In the genomic region with DNA sequence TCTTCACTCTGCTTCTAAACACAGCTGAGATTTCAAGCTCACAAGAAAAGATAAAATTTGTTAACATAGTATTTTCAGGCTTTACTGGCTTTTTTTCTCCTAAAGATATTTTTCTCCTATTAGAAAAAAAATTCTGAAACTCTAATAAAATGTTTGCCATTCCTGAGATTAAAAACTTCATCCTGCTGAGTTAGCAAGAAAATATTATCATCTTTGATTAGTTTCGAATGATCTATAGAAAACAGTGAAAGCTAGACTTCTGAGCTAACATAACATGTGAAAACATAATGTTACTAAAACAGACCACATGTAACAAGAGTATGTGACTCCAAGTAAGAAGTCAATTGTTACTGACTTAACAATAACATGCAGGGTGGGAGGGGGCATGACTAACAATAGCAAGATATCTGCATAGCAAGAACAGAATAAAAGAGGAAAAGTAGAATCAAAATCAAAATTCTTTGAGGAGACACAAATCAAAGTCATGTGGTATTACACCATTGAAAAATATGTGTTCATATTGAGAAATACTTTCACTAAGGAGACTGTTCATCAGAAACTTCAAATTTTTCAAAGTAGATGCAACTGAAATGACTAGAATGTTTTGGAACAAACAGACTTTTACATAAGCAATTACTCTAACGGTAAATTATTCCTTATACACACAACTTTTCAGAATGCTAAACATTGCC, we compare ENCODE assay signal across 24 cellular contexts. TPM values are rescaled to one million over a fixed set of nuclear protein-coding genes. Genes with fewer than 3 reads are reported as not detected.
DNase-seq lines count a peak whose midpoint lies in the region; ATAC-seq and TF ChIP-seq lines count a peak whose summit lies in the region.
"Had no signal": no experiment of that assay in that cellular context is flagged by ENCODE, and none has a peak within 500 bp of the region (broad histone marks: within the 10 kb centered on the region; RNA-seq: fewer than 3 reads in every experiment).

No MANE protein-coding gene starts in this region.

- peaks cover 44% of the 10 kb centered on the region for H3K4me1 ChIP-seq in GM23338 (ENCODE audit: insufficient read depth)
- H3K4me1 ChIP-seq: stomach, transverse colon had no signal

- no peaks in the 10 kb centered on the region for H3K27me3 Mint-ChIP-seq in GM23338 (ENCODE audit: insufficient read depth, low read depth, poor library complexity)
- H3K27me3 Mint-ChIP-seq: activated T-cell treated with anti-CD3 and anti-CD28 coated beads, Interleukin-2, amount 50 U/mL, for 24 hours had no signal

- H3K27ac Mint-ChIP-seq in GM23338, result peak overlapping the region; percentile 87; the same call in 1 of the 2 replicates
- H3K27ac Mint-ChIP-seq: activated CD8-positive, alpha-beta T cell treated with anti-CD3 and anti-CD28 coated beads, Interleukin-2, amount 10 ng/mL, durations not matched to agents 7 days and 5 days; activated naive CD4-positive, alpha-beta T cell treated with anti-CD3 and anti-CD28 coated beads for 36 hours; activated T-cell treated with anti-CD3 and anti-CD28 coated beads, Interleukin-2, amount 50 U/mL, for 24 hours had no signal

- peaks cover 45% of the 10 kb centered on the region for H3K4me1 Mint-ChIP-seq in GM23338

- in situ Hi-C loops in brain microvascular endothelial cell (cut with HindIII; ENCODE audit: low pct_ligation_motif_present, low sequenced_read_pairs), result no loop called here

- H3K36me3 ChIP-seq in GM23338 (ENCODE audit: insufficient read depth) (0 out of 2 replicates have a peak, but pooled peaks cover 4% of the 10 kb centered on the region), brain microvascular endothelial cell (replicated peaks) (peaks cover 4% of the 10 kb centered on the region)

- H3K9me2 ChIP-seq in GM23338 (ENCODE audit: insufficient read depth), result no peaks in the 10 kb centered on the region

- H3F3A ChIP-seq in GM23338 (replicated peaks; ENCODE audit: low read depth), result no peaks in the 10 kb centered on the region

- H3K27me3 ChIP-seq in GM23338 (ENCODE audit: insufficient read depth) (no peaks in the 10 kb centered on the region), brain microvascular endothelial cell (replicated peaks) (no peaks in the 10 kb centered on the region)
- H3K27me3 ChIP-seq: stomach, transverse colon had no signal

- peaks cover 12% of the 10 kb centered on the region; the same call in 2 of the 3 replicates for H3K36me3 Mint-ChIP-seq in GM23338 (ENCODE audit: low read depth)

- H3K4me2 ChIP-seq in GM23338, result peak overlapping the region; percentile 3; the same call in 1 of the 2 replicates

- no peak overlapping the region for H3K27ac ChIP-seq in GM23338 (ENCODE audit: low read depth)
- H3K27ac ChIP-seq in brain microvascular endothelial cell, result no peak overlapping the region
- H3K27ac ChIP-seq: C4-2B, epithelial cell of prostate, RWPE1, stomach, transverse colon had no signal

- H3K79me2 ChIP-seq in GM23338 (replicated peaks; ENCODE audit: insufficient read depth), result peaks cover 13% of the 10 kb centered on the region; the same call in 1 of the 2 replicates

- peak; percentile 5 for DNase-seq in AG09309 (ENCODE audit: low read depth)
- peak; percentile 25 for DNase-seq in GM23338 (ENCODE audit: low spot score)
- peak; percentile 33 for DNase-seq in brain microvascular endothelial cell
- peak; percentile 11 for DNase-seq in fibroblast of villous mesenchyme (ENCODE audit: low read depth)
- DNase-seq in stimulated activated naive CD4-positive, alpha-beta T cell (lab: John Stamatoyannopoulos, UW), result no peak
- no peak for DNase-seq in NCI-H774 (lab: John Stamatoyannopoulos, UW)
- DNase-seq in SK-N-DZ (ENCODE audit: low spot score), result no peak
- no peak for DNase-seq in stimulated activated CD4-positive, alpha-beta T cell treated with anti-CD3 and anti-CD28 coated beads, Interleukin-4, amount 100 ng/mL, for 24 hours
- DNase-seq: activated CD4-positive, CD25-positive, alpha-beta regulatory T cell; activated CD8-positive, alpha-beta T cell treated with anti-CD3 and anti-CD28 coated beads, Interleukin-2, amount 10 ng/mL, durations not matched to agents 7 days and 5 days; activated naive CD4-positive, alpha-beta T cell treated with anti-CD3 and anti-CD28 coated beads for 36 hours; activated T-cell treated with anti-CD3 and anti-CD28 coated beads, Interleukin-2, amount 50 U/mL, for 24 hours; caudate nucleus; KG1; NCI-H187; NCI-H526 treated with DMSO at 0.1 percent for 48 hours; nucleus accumbens; retina; stomach; T1000; transverse colon had no signal

- TF ChIP-seq CTCF in AG09309 (IDR thresholded peaks at IDR 0.05; ENCODE audit: control insufficient read depth, insufficient read depth, low read depth, low read length, missing control alignments) (no peak), GM23338 (conservative IDR thresholded peaks at IDR 0.05; ENCODE audit: low read depth in 2 of 2) (no peak), brain microvascular endothelial cell (IDR thresholded peaks at IDR 0.05; ENCODE audit: low read depth, low read length, missing control alignments) (no peak), fibroblast of villous mesenchyme (IDR thresholded peaks at IDR 0.05; ENCODE audit: insufficient read depth, low read depth, low read length) (no peak)

- H4K20me1 ChIP-seq in GM23338 (replicated peaks; ENCODE audit: insufficient read depth), result no peaks in the 10 kb centered on the region

- H3K4me3 ChIP-seq in AG09309 (ENCODE audit: control insufficient read depth, low read depth, low read length) (no peak overlapping the region), GM23338 (no peak overlapping the region), brain microvascular endothelial cell (ENCODE audit: low read depth, low read length) (no peak overlapping the region), fibroblast of villous mesenchyme (ENCODE audit: low read depth, low read length) (no peak overlapping the region)
- H3K4me3 ChIP-seq: stomach, transverse colon had no signal

- H3K9me3 Mint-ChIP-seq in GM23338, result no peaks in the 10 kb centered on the region
- H3K9me3 Mint-ChIP-seq: activated naive CD4-positive, alpha-beta T cell treated with anti-CD3 and anti-CD28 coated beads for 36 hours; activated T-cell treated with anti-CD3 and anti-CD28 coated beads, Interleukin-2, amount 50 U/mL, for 24 hours had no signal

- H2AFZ ChIP-seq in GM23338, result no peak overlapping the region

- peak; percentile 42; the same call in 2 of the 3 replicates for ATAC-seq in GM23338
- ATAC-seq: activated CD8-positive, alpha-beta T cell treated with anti-CD3 and anti-CD28 coated beads, Interleukin-2, amount 10 ng/mL, durations not matched to agents 7 days and 5 days had no signal

- H3K4me3 Mint-ChIP-seq in GM23338, result no peak overlapping the region
- H3K4me3 Mint-ChIP-seq: activated CD8-positive, alpha-beta T cell treated with anti-CD3 and anti-CD28 coated beads, Interleukin-2, amount 10 ng/mL, durations not matched to agents 7 days and 5 days; activated naive CD4-positive, alpha-beta T cell treated with anti-CD3 and anti-CD28 coated beads for 36 hours; activated T-cell treated with anti-CD3 and anti-CD28 coated beads, Interleukin-2, amount 50 U/mL, for 24 hours had no signal

TF ChIP-seq in GM23338, 12 proteins besides CTCF, POLR2A, EP300 and RAD21 (continues in another document):
- TF ChIP-seq ETS1 (IDR thresholded peaks at IDR 0.05), result no peak

RNA-seq across cellular contexts. Expression of gene TBCK, which starts 14.5 kb away (rescaled TPM):
- total RNA-seq in GM23338 (2014; rRNA removed; shearing (Covaris generic)), result 26.5 and 28.9 TPM in 2 replicates
- 13.0 and 13.9 TPM in 2 replicates for polyA plus RNA-seq in GM23338 (2016; fragmentation: Nextera tagmentation; extraction: Ambion mirVana)
- 41.6 and 80.3 TPM in 2 replicates for total RNA-seq in fibroblast of villous mesenchyme
- 13.8 and 17.3 TPM in 2 replicates for polyA plus RNA-seq in SK-N-DZ (2014; cell fraction: cytosol; rRNA removed)
- 49.0 and 55.6 TPM in 2 replicates for polyA plus RNA-seq in SK-N-DZ (2014; cell fraction: nucleus; rRNA removed)

RNA-seq across cellular contexts. Expression of gene AIMP1, which starts 14.8 kb away (rescaled TPM):
- total RNA-seq in GM23338 (2014; rRNA removed; shearing (Covaris generic)), result 24.1 and 34.5 TPM in 2 replicates
- 157 and 200 TPM in 2 replicates for polyA plus RNA-seq in GM23338 (2016; fragmentation: Nextera tagmentation; extraction: Ambion mirVana)
- total RNA-seq in fibroblast of villous mesenchyme, result 24.2 and 27.6 TPM in 2 replicates
- 36.0 and 37.7 TPM in 2 replicates for polyA plus RNA-seq in SK-N-DZ (2014; cell fraction: cytosol; rRNA removed)
- polyA plus RNA-seq in SK-N-DZ (2014; cell fraction: nucleus; rRNA removed), result 16.1 and 22.2 TPM in 2 replicates

Comparison
In these comparisons a context has a peak if more than half of its experiments do, and no peak if none do; other contexts are left out.
1. DNase-seq: peak in AG09309 (single experiment), GM23338 (single experiment), brain microvascular endothelial cell (single experiment) and fibroblast of villous mesenchyme (single experiment); none in stimulated activated naive CD4-positive, alpha-beta T cell (0 of 6), NCI-H774 (single experiment), SK-N-DZ (single experiment) and stimulated activated CD4-positive, alpha-beta T cell treated with anti-CD3 and anti-CD28 coated beads, Interleukin-4, amount 100 ng/mL, for 24 hours (single experiment).